19 cellular contexts compared by ENCODE assay signal in the genomic region with DNA sequence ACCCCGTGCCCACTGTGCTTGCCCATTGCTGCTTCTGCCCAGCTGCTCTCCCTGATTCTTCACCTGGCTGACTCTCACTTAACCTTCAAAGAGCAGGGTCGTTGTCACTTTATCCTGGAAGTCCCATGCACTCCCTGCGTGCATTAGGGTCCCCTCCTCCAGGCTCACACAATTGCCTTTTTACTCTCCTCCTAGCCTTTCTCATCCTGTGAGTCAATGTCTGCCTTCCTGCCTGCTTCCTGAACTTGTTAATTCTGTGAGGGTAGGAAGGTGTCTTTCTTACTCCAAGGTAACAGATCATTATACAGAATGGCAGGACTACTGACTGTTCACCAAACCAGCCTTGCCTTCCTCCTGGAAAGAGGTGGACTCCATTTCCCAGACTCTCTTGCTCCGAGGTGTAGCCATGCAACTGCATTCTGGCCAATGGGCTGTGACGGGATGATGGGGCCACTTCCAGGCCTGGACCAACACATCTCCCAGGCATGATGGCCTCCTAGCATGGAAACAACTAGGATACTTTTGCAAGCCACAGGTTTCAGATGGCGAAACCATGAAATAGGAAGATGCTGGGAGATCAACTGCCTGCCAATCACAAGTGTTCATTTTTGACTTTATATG. TPM values are rescaled to one million over a fixed set of nuclear protein-coding genes. Genes with fewer than 3 reads are reported as not detected.
"Had no signal": no experiment of that assay in that cellular context is flagged by ENCODE, and none has a peak within 500 bp of the region (broad histone marks: within the 10 kb centered on the region; RNA-seq: fewer than 3 reads in every experiment).

No MANE protein-coding gene starts in this region.

- H3K36me3 ChIP-seq: adrenal gland, ascending aorta, left ventricle myocardium inferior, neural progenitor cell, sigmoid colon, stomach, transverse colon, uterus had no signal

- H3K27ac ChIP-seq: adrenal gland, ascending aorta, epithelial cell of prostate, left ventricle myocardium inferior, neural progenitor cell, sigmoid colon, stomach, transverse colon, uterus had no signal

- H3K4me2 ChIP-seq: neural progenitor cell, smooth muscle cell had no signal

- ATAC-seq: activated CD4-positive, CD25-positive, alpha-beta regulatory T cell treated with anti-CD3 and anti-CD28 coated beads, Interleukin-2, amount 50 U/mL, for 24 hours; activated CD8-positive, alpha-beta T cell treated with anti-CD3 and anti-CD28 coated beads for 36 hours; activated T-cell treated with anti-CD3 and anti-CD28 coated beads, Interleukin-2, amount 50 U/mL, for 4 hours; naive thymus-derived CD4-positive, alpha-beta T cell; stimulated activated memory B cell treated with anti-CD40 and anti-IgM and Interleukin-4, amounts not matched to agents 10 μg/mL and 1 μg/mL and 100 μg/mL, for 72 hours had no signal

- H3K9ac ChIP-seq: neural progenitor cell had no signal

- H3K4me3 ChIP-seq: adrenal gland, ascending aorta, left ventricle myocardium inferior, neural progenitor cell, sigmoid colon, smooth muscle cell, stomach, transverse colon, uterus had no signal

- H3K4me1 ChIP-seq: adrenal gland, uterus had no signal

- H3K9me3 ChIP-seq: adrenal gland, ascending aorta, left ventricle myocardium inferior, sigmoid colon, stomach, transverse colon, uterus had no signal

- DNase-seq: activated CD4-positive, alpha-beta T cell treated with anti-CD3 and anti-CD28 coated beads, Interleukin-2, amount 10 ng/mL, durations not matched to agents 7 days and 5 days; activated CD8-positive, alpha-beta T cell treated with anti-CD3 and anti-CD28 coated beads for 36 hours; activated naive CD4-positive, alpha-beta T cell; activated T-cell treated with anti-CD3 and anti-CD28 coated beads, Interleukin-2, amount 50 U/mL, for 4 hours; adrenal gland; left ventricle myocardium inferior; naive thymus-derived CD4-positive, alpha-beta T cell; sigmoid colon; stimulated activated CD4-positive, alpha-beta T cell treated with anti-CD3 and anti-CD28 coated beads, Interleukin-15, amount 100 ng/mL, for 24 hours; stomach; transverse colon; uterus had no signal

- H3K27me3 ChIP-seq: adrenal gland, ascending aorta, neural progenitor cell, sigmoid colon, stomach, transverse colon, uterus had no signal

RNA-seq across cellular contexts. Expression of a gene that starts 54.7 kb away (rescaled TPM):
- total RNA-seq: activated CD4-positive, alpha-beta T cell treated with anti-CD3 and anti-CD28 coated beads, Interleukin-2, amount 10 ng/mL, durations not matched to agents 7 days and 5 days; activated CD8-positive, alpha-beta T cell treated with anti-CD3 and anti-CD28 coated beads for 36 hours; T-helper 2 cell treated with Interferon-gamma antibody and Interleukin-4, amounts not matched to agents 100 ng/mL and 5 ng/mL, for 36 hours had no signal
- polyA plus RNA-seq: naive thymus-derived CD4-positive, alpha-beta T cell had no signal
